Comparison of ENCODE assay signal across 23 cellular contexts in the genomic region with DNA sequence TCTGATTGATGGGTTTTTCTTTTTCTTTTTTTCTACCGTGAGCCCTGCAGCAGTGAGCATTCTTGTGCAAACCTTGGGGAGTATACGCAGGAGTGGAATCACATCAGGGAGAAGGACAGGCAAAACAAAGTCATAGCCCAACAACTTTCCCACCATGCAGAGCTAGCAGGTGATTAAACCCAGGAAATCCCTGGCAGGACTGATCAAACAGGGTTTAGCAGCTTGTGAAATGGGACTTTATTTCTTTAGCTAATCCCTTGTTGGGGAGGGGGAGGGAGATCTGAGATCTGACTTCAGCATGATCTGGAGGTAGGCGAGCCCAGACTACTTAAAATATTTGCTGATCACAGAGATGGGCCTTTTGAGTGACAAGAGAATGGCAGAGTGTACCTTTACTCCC.
"Had no signal": no experiment of that assay in that cellular context is flagged by ENCODE, and none has a peak within 500 bp of the region (broad histone marks: within the 10 kb centered on the region; RNA-seq: fewer than 3 reads in every experiment).

No MANE protein-coding gene starts in this region.

- ATAC-seq: left cardiac atrium; left lung; lower lobe of right lung; naive thymus-derived CD8-positive, alpha-beta T cell; right cardiac atrium; sciatic nerve; stimulated activated naive B cell treated with anti-CD40 and anti-IgM and Interleukin-4, amounts not matched to agents 10 μg/mL and 1 μg/mL and 100 μg/mL, for 72 hours; stimulated activated naive CD8-positive, alpha-beta T cell treated with anti-CD3 and anti-CD28 coated beads, Interleukin-15, Interleukin-2, amounts not matched to agents 100 U/mL and 50 U/mL, for 24 hours; upper lobe of right lung had no signal

- DNase-seq: hippocampal formation; kidney glomerular epithelial cell; left cardiac atrium; left lung; lower lobe of right lung; mammary epithelial cell; mesenchymal stem cell; naive thymus-derived CD8-positive, alpha-beta T cell; ovary; right cardiac atrium; stimulated activated CD4-positive, alpha-beta T cell treated with anti-CD3 and anti-CD28 coated beads, Interleukin-12 subunit alpha, Interleukin-12 subunit beta, amount 100 ng/mL, for 4 hours; stimulated activated CD4-positive, alpha-beta T cell treated with anti-CD3 and anti-CD28 coated beads, Interleukin-15, amount 100 ng/mL, for 24 hours; stimulated activated CD4-positive, alpha-beta T cell treated with anti-CD3 and anti-CD28 coated beads, Interleukin-2, amount 100 ng/mL, for 24 hours; stimulated activated CD4-positive, alpha-beta T cell treated with anti-CD3 and anti-CD28 coated beads, Interleukin-4, amount 100 ng/mL, for 1 hour; stimulated activated naive B cell treated with anti-CD40 and anti-IgM and Interleukin-4, amounts not matched to agents 10 μg/mL and 1 μg/mL and 100 μg/mL, for 72 hours; stimulated activated naive CD8-positive, alpha-beta T cell treated with anti-CD3 and anti-CD28 coated beads, Interleukin-15, Interleukin-2, amounts not matched to agents 100 U/mL and 50 U/mL, for 24 hours; stomach; testis; transverse colon; upper lobe of right lung had no signal

- H3K9me3 ChIP-seq: left lung, lower lobe of right lung, ovary, stomach, testis, thyroid gland, transverse colon, upper lobe of right lung had no signal

- H3K4me1 ChIP-seq: left lung, lower lobe of right lung, stomach, testis, thyroid gland, transverse colon, upper lobe of right lung had no signal

- H3K27ac ChIP-seq: left lung, lower lobe of right lung, ovary, skin epidermis, stomach, testis, thyroid gland, transverse colon, upper lobe of right lung had no signal

- H3K36me3 ChIP-seq: left lung, lower lobe of right lung, ovary, stomach, thyroid gland, transverse colon, upper lobe of right lung had no signal

- H3K27me3 ChIP-seq: left lung, ovary, stomach, testis, thyroid gland, transverse colon, upper lobe of right lung had no signal

- H3K4me3 ChIP-seq: left lung, lower lobe of right lung, ovary, skin epidermis, stomach, testis, thyroid gland, transverse colon, upper lobe of right lung had no signal
